ENCODE assay signal across 8 cellular contexts in genomic region chr11:8206251-8207079, GRCh38. TPM values are rescaled to one million over a fixed set of nuclear protein-coding genes. Genes with fewer than 3 reads are reported as not detected.
DNase-seq lines count a peak whose midpoint lies in the region; ATAC-seq and TF ChIP-seq lines count a peak whose summit lies in the region.

No MANE protein-coding gene starts in this region.

- CTCF ChIA-PET in activated CD4-positive, alpha-beta memory T cell treated with anti-CD3 and anti-CD28 coated beads for 36 hours (lab: Charles Lee) = interaction anchor here (1.1 kb wide), 1 partner anchor 107 kb away, joined by 3 read pairs; no protein-coding TSS in a partner anchor
- CTCF ChIA-PET in CD4-positive, alpha-beta T cell (lab: Charles Lee) = no interaction called here

- H3K4me1 ChIP-seq in neuronal stem cell (ENCODE audit: control insufficient read depth in 2 of 2, insufficient read depth in 1 of 2, low read depth in 1 of 2, low read length in 2 of 2) = peaks cover 8 to 20% of the 10 kb centered on the region in 2 donors

- no peak overlapping the region for H3K4ac ChIP-seq in neuronal stem cell (ENCODE audit: low read length)

- no peaks in the 10 kb centered on the region for H3K36me3 ChIP-seq in neuronal stem cell (replicated peaks in 1 of 2; ENCODE audit: control insufficient read depth in 2 of 2, insufficient read depth in 2 of 2, low read length in 2 of 2)

- H3K4me3 Mint-ChIP-seq in endothelial cell (ENCODE audit: unreplicated experiment) = no peak overlapping the region
- no peak overlapping the region for H3K4me3 Mint-ChIP-seq in activated CD4-positive, alpha-beta memory T cell treated with anti-CD3 and anti-CD28 coated beads for 36 hours
- H3K4me3 Mint-ChIP-seq in CD4-positive, alpha-beta T cell = no peak overlapping the region

- no peak overlapping the region for H3K9ac ChIP-seq in neuronal stem cell (ENCODE audit: low read depth, low read length, poor library complexity)

- no peak overlapping the region for H3K23ac ChIP-seq in neuronal stem cell (ENCODE audit: low read depth, low read length, poor library complexity)

- no peaks in the 10 kb centered on the region for H3K36me3 Mint-ChIP-seq in endothelial cell (ENCODE audit: low read depth, unreplicated experiment)
- H3K36me3 Mint-ChIP-seq in activated CD4-positive, alpha-beta memory T cell treated with anti-CD3 and anti-CD28 coated beads for 36 hours = no peaks in the 10 kb centered on the region
- H3K36me3 Mint-ChIP-seq in CD4-positive, alpha-beta T cell (ENCODE audit: low read depth) = no peaks in the 10 kb centered on the region

- H2AFZ ChIP-seq in neuronal stem cell (ENCODE audit: low read length) = peak overlapping the region; percentile 78

- H3K27ac Mint-ChIP-seq in endothelial cell (ENCODE audit: unreplicated experiment) = peak overlapping the region; percentile 92
- no peak overlapping the region for H3K27ac Mint-ChIP-seq in activated CD4-positive, alpha-beta memory T cell treated with anti-CD3 and anti-CD28 coated beads for 36 hours
- no peak overlapping the region for H3K27ac Mint-ChIP-seq in CD4-positive, alpha-beta T cell

- H3K4me1 Mint-ChIP-seq in endothelial cell (ENCODE audit: unreplicated experiment) = peaks cover 30% of the 10 kb centered on the region
- no peaks in the 10 kb centered on the region for H3K4me1 Mint-ChIP-seq in activated CD4-positive, alpha-beta memory T cell treated with anti-CD3 and anti-CD28 coated beads for 36 hours (ENCODE audit: low read depth)
- H3K4me1 Mint-ChIP-seq in CD4-positive, alpha-beta T cell (ENCODE audit: low read depth) = peaks cover 7% of the 10 kb centered on the region

- H4K8ac ChIP-seq in neuronal stem cell (ENCODE audit: low read depth, low read length) = no peak overlapping the region

- H4K91ac ChIP-seq in neuronal stem cell (ENCODE audit: low read depth, low read length, poor library complexity) = no peak overlapping the region

- no CpG with 5 or more reads among the region's 31 CpGs for WGBS in neuronal stem cell (ENCODE audit: extremely low coverage in 2 of 2, insufficient read length in 2 of 2, insufficient replicate concordance in 1 of 2), 2 donors

- H3K9me3 ChIP-seq in neuronal stem cell (replicated peaks in 1 of 2; ENCODE audit: control insufficient read depth in 2 of 2, insufficient read depth in 1 of 2, low read depth in 1 of 2, low read length in 2 of 2) = peaks cover 0 to 3% of the 10 kb centered on the region in 2 donors
- H3K9me3 ChIP-seq in CD4-positive, alpha-beta T cell (ENCODE audit: control insufficient read depth, low read length) = no peaks in the 10 kb centered on the region

- H3K79me1 ChIP-seq in neuronal stem cell (ENCODE audit: low read depth, low read length) = no peaks in the 10 kb centered on the region

- intact Hi-C loops in activated CD4-positive, alpha-beta memory T cell treated with anti-CD3 and anti-CD28 coated beads for 36 hours (cut with micrococcal nuclease) = no loop called here
- intact Hi-C loops in CD4-positive, alpha-beta T cell (cut with DNase I, micrococcal nuclease) = no loop called here

- H3K27me3 Mint-ChIP-seq in endothelial cell (ENCODE audit: unreplicated experiment) = peaks cover 25% of the 10 kb centered on the region
- peaks cover 23% of the 10 kb centered on the region for H3K27me3 Mint-ChIP-seq in activated CD4-positive, alpha-beta memory T cell treated with anti-CD3 and anti-CD28 coated beads for 36 hours
- H3K27me3 Mint-ChIP-seq in CD4-positive, alpha-beta T cell = peaks cover 65% of the 10 kb centered on the region

- no peak overlapping the region for H3K14ac ChIP-seq in neuronal stem cell (ENCODE audit: low read length)

- no peak overlapping the region for H2BK15ac ChIP-seq in neuronal stem cell (ENCODE audit: low read length)

- H2AK5ac ChIP-seq in neuronal stem cell (ENCODE audit: low read depth, low read length) = no peak overlapping the region

- no peaks in the 10 kb centered on the region for H3K9me3 Mint-ChIP-seq in endothelial cell (ENCODE audit: unreplicated experiment)
- H3K9me3 Mint-ChIP-seq in activated CD4-positive, alpha-beta memory T cell treated with anti-CD3 and anti-CD28 coated beads for 36 hours = no peaks in the 10 kb centered on the region
- H3K9me3 Mint-ChIP-seq in CD4-positive, alpha-beta T cell = no peaks in the 10 kb centered on the region

- H2BK120ac ChIP-seq in neuronal stem cell (ENCODE audit: low read depth, low read length) = no peak overlapping the region

- no peak overlapping the region for H3K4me3 ChIP-seq in neuronal stem cell (ENCODE audit: low read length in 2 of 2)

- H3K4me2 ChIP-seq in neuronal stem cell (ENCODE audit: insufficient read depth, low read length, poor library complexity, severe bottlenecking) = peak overlapping the region; percentile 26

- H3K27ac ChIP-seq in neuronal stem cell (replicated peaks; ENCODE audit: low read length) = peak overlapping the region; percentile 44
- no peak overlapping the region for H3K27ac ChIP-seq in CD4-positive, alpha-beta T cell (ENCODE audit: low read depth, low read length)

- POLR2A ChIA-PET in activated CD4-positive, alpha-beta memory T cell treated with anti-CD3 and anti-CD28 coated beads for 36 hours (lab: Charles Lee) = no interaction called here
- POLR2A ChIA-PET in CD4-positive, alpha-beta T cell (lab: Charles Lee) = no interaction called here

- peak; percentile 62 for DNase-seq in DMS153 (lab: John Stamatoyannopoulos, UW)
- peak; percentile 43 for DNase-seq in NCI-H748 treated with DMSO at 0.1 percent for 48 hours (lab: John Stamatoyannopoulos, UW)
- peak; percentile 72 for DNase-seq in endothelial cell (ENCODE audit: low spot score)
- DNase-seq in neuronal stem cell (ENCODE audit: low spot score) = no peak
- DNase-seq in activated CD4-positive, alpha-beta memory T cell treated with anti-CD3 and anti-CD28 coated beads for 36 hours = no peak
- DNase-seq in CD4-positive, alpha-beta T cell = no peak
- no peak for DNase-seq in NCI-H1048 (lab: John Stamatoyannopoulos, UW)

- H3K27me3 ChIP-seq in neuronal stem cell (ENCODE audit: control insufficient read depth in 3 of 3, insufficient read depth in 3 of 3, low read depth in 1 of 3, low read length in 3 of 3) = peaks cover 0 to 14% (median 0%) of the 10 kb centered on the region in 3 experiments
- peaks cover 19% of the 10 kb centered on the region for H3K27me3 ChIP-seq in CD4-positive, alpha-beta T cell (ENCODE audit: control insufficient read depth, insufficient read depth, low read length)

- ATAC-seq in HG02885 (IDR thresholded peaks at IDR 0.05; ENCODE audit: poor library complexity, unreplicated experiment) = no peak
- ATAC-seq in CD4-positive, alpha-beta T cell (ENCODE audit: poor library complexity) = no peak

- H3K18ac ChIP-seq in neuronal stem cell (ENCODE audit: low read length) = peak overlapping the region; percentile 58

- no peak overlapping the region for H2BK5ac ChIP-seq in neuronal stem cell (ENCODE audit: low read length)

- H2BK12ac ChIP-seq in neuronal stem cell (ENCODE audit: low read length) = no peak overlapping the region

- no peak for TF ChIP-seq CTCF in endothelial cell (IDR thresholded peaks at IDR 0.05; ENCODE audit: unreplicated experiment)
- TF ChIP-seq CTCF in CD4-positive, alpha-beta T cell (IDR thresholded peaks at IDR 0.05) = no peak

RNA-seq across cellular contexts. Expression of gene RIC3, which starts 37.6 kb away (rescaled TPM):
- total RNA-seq in endothelial cell (ENCODE audit: unreplicated experiment) = 5.6 TPM
- 12.4 TPM for polyA plus RNA-seq in neuronal stem cell (2013, experiment 1 of 2)
- polyA plus RNA-seq in neuronal stem cell (2013, experiment 2 of 2) = 12.3 TPM
- total RNA-seq in activated CD4-positive, alpha-beta memory T cell treated with anti-CD3 and anti-CD28 coated beads for 36 hours = 1 to 10 TPM; 5.0 to 5.6 TPM
- total RNA-seq in CD4-positive, alpha-beta T cell = 10 to 100 TPM; 55.3 to 57.6 TPM

RNA-seq across cellular contexts. Expression of gene LMO1, which starts 57.2 kb away (rescaled TPM):
- total RNA-seq in endothelial cell (ENCODE audit: unreplicated experiment) = not detected
- 9.9 TPM for polyA plus RNA-seq in neuronal stem cell (2013, experiment 1 of 2)
- polyA plus RNA-seq in neuronal stem cell (2013, experiment 2 of 2) = 9.4 TPM
- not detected for total RNA-seq in activated CD4-positive, alpha-beta memory T cell treated with anti-CD3 and anti-CD28 coated beads for 36 hours
- total RNA-seq in CD4-positive, alpha-beta T cell = not detected

Comparison
In these comparisons a context has a peak if more than half of its experiments do, and no peak if none do; other contexts are left out.
1. DNase-seq: peak in DMS153 (single experiment), NCI-H748 treated with DMSO at 0.1 percent for 48 hours (single experiment) and endothelial cell (single experiment); none in neuronal stem cell (single experiment), activated CD4-positive, alpha-beta memory T cell treated with anti-CD3 and anti-CD28 coated beads for 36 hours (single experiment), CD4-positive, alpha-beta T cell (0 of 10) and NCI-H1048 (single experiment).